In the genomic region with DNA sequence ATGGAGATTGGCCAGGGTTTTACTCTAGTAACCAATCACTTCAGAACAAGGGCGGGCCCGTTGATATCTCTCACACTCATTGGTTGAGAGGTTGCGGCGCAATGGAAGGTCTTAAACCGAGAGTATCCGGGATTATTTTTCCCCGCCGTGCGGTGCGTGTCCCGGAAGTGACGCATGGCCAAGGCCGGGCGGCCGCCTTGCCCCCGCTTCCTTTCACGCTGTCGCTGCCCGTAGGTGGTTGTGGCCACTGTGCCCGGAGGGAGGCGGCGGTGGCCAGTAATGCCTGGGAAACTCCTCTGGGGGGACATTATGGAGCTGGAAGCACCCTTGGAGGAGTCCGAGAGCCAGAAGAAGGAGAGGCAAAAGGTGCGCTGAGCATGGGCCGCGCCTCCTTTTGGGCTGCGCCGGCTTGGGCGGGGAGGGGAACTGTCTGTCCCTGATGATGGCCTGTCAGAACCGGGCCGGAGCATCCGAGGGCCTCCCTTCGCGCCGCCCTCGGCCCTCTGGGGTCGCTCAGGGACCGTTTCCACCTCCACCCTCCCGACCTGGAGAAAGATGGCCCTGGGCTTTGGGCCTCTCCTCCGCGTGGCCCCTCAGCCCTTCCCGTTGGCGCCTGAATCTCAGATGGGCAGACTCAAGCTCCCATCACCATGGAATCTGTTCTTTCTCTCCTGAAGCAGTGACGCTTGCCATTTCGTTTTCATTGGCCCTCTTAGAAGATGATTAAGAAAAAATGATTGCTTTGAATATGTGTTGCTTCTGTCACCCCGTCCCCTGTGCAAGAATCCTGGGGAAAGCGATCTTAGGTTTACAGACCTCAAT, we compare ENCODE assay signal across 8 cellular contexts. TPM values are rescaled to one million over a fixed set of nuclear protein-coding genes. Genes with fewer than 3 reads are reported as not detected.
A peak's percentile ranks its signal among the peaks of the same experiment; 100 is the strongest.
DNase-seq lines count a peak whose midpoint lies in the region; ATAC-seq, FAIRE-seq and TF ChIP-seq lines count a peak whose summit lies in the region.

A gene with protein sequence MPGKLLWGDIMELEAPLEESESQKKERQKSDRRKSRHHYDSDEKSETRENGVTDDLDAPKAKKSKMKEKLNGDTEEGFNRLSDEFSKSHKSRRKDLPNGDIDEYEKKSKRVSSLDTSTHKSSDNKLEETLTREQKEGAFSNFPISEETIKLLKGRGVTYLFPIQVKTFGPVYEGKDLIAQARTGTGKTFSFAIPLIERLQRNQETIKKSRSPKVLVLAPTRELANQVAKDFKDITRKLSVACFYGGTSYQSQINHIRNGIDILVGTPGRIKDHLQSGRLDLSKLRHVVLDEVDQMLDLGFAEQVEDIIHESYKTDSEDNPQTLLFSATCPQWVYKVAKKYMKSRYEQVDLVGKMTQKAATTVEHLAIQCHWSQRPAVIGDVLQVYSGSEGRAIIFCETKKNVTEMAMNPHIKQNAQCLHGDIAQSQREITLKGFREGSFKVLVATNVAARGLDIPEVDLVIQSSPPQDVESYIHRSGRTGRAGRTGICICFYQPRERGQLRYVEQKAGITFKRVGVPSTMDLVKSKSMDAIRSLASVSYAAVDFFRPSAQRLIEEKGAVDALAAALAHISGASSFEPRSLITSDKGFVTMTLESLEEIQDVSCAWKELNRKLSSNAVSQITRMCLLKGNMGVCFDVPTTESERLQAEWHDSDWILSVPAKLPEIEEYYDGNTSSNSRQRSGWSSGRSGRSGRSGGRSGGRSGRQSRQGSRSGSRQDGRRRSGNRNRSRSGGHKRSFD (plus strand): TSS at position 210 of the 822 bp plus-strand sequence. CDS start 70 bp downstream, at position 280.

- peak; percentile 91 for FAIRE-seq in HTR-8/SVneo (lab: Jason Lieb, UNC)
- FAIRE-seq in H1 (lab: Jason Lieb, UNC): peak; percentile 93

- CTCF ChIA-PET in H1 (lab: Charles Lee; ENCODE audit: partially characterized antibody): interaction anchor here (0.7 kb wide), 1 partner anchor 113 kb away, joined by 3 read pairs; no protein-coding TSS in a partner anchor

- H3K18ac ChIP-seq in H1 (ENCODE audit: extremely low read depth, low read length): peak within 1 kb of the TSS; percentile 85

- H3K9me3 ChIP-seq in H1 (ENCODE audit: insufficient read depth in 2 of 2, low read depth in 1 of 2, low read length in 1 of 2): no peaks in the 10 kb centered on the region

- H3K36me3 Mint-ChIP-seq in memory B cell: peaks cover 5% of the 10 kb centered on the region

- no peak for TF ChIP-seq RAD21 in H1 (IDR thresholded peaks at IDR 0.05 in 1 of 2, conservative IDR thresholded peaks at IDR 0.05 in 1 of 2; ENCODE audit: low read depth in 2 of 2, low read length in 2 of 2)

- no peaks in the 10 kb centered on the region for H3K27me3 ChIP-seq in H1 (replicated peaks in 1 of 4; ENCODE audit: control insufficient read depth in 3 of 4, extremely low read depth in 1 of 4, insufficient read depth in 3 of 4, low read length in 3 of 4)

- peaks cover 0 to 6% (median 4%) of the 10 kb centered on the region in 4 experiments; a peak in 5 of 7 replicates for H3K4me1 ChIP-seq in H1 (replicated peaks in 1 of 4; ENCODE audit: control insufficient read depth in 3 of 4, insufficient read depth in 4 of 4, low read length in 3 of 4)

- H3K4me3 ChIP-seq in H1 (ENCODE audit: extremely low read depth in 1 of 4, insufficient read depth in 2 of 4, low read depth in 3 of 4, low read length in 4 of 4): peak within 1 kb of the TSS; percentile 86 to 92 (median 89)

- no peak for TF ChIP-seq EP300 in H1 (IDR thresholded peaks at IDR 0.05; ENCODE audit: borderline replicate concordance in 1 of 2, low read depth in 2 of 2, low read length in 2 of 2)

- peak within 1 kb of the TSS; percentile 52 for H2BK12ac ChIP-seq in H1 (ENCODE audit: low read depth, low read length)

- no peak within 1 kb of the TSS for H2AK5ac ChIP-seq in H1 (ENCODE audit: low read depth, low read length)

- peak within 1 kb of the TSS; percentile 91 for H4K5ac ChIP-seq in H1 (ENCODE audit: insufficient read length, low read depth, low read length)

- no peak within 1 kb of the TSS; the same call in 1 of the 2 replicates for H2BK15ac ChIP-seq in H1 (ENCODE audit: low read length)

- H4K91ac ChIP-seq in H1 (replicated peaks; ENCODE audit: insufficient read length, low read length): peak within 1 kb of the TSS; percentile 36

- H3K36me3 ChIP-seq in H1 (ENCODE audit: control insufficient read depth in 2 of 4, insufficient read depth in 4 of 4, low read length in 3 of 4): peaks cover 0 to 1% (median 0%) of the 10 kb centered on the region in 4 experiments; a peak in 1 of 8 replicates

- peak within 1 kb of the TSS; percentile 99 for H4K8ac ChIP-seq in H1 (ENCODE audit: extremely low read depth, insufficient read depth, low read length)

- peak within 1 kb of the TSS; percentile 95 for H2BK5ac ChIP-seq in H1 (ENCODE audit: low read depth, low read length)

- H3K9me3 Mint-ChIP-seq in memory B cell: no peaks in the 10 kb centered on the region

- H3K4ac ChIP-seq in H1 (replicated peaks; ENCODE audit: insufficient read length, low read depth, low read length): peak within 1 kb of the TSS; percentile 79

- peak within 1 kb of the TSS; percentile 23 for H3K56ac ChIP-seq in H1 (replicated peaks; ENCODE audit: insufficient read length, low read depth, low read length)

- H2BK120ac ChIP-seq in H1 (replicated peaks; ENCODE audit: low read depth, low read length): no peak within 1 kb of the TSS

- peaks cover 20% of the 10 kb centered on the region for H3K4me1 Mint-ChIP-seq in memory B cell

- POLR2A ChIA-PET in H1 (lab: Charles Lee; ENCODE audit: partially characterized antibody): interaction anchor here (0.6 to 2.9 kb wide), 23 partner anchors 9 to 569 kb away, joined by 3 to 30 read pairs (median 5); partner anchors contain the start of genes DDX21, HNRNPH3, PBLD and STOX1

- peaks cover 6% of the 10 kb centered on the region for H3K23me2 ChIP-seq in H1 (ENCODE audit: low read depth, low read length)

- 1% methylated on average over 46 of the region's 47 CpGs; no CpG with 5 or more reads in 1 of the 2 experiments for WGBS in H1 (ENCODE audit: extremely low coverage in 1 of 2, insufficient coverage in 1 of 2, insufficient read length in 1 of 2, insufficient replicate concordance in 2 of 2, low coverage in 1 of 2, low lambda C conversion rate in 2 of 2, missing lambda C conversion rate in 1 of 2), 2 experiments

- H3K23ac ChIP-seq in H1 (ENCODE audit: insufficient read length): no peak within 1 kb of the TSS

- peak within 1 kb of the TSS in 3 of 4 experiments; percentile 90 to 92 (median 90); a peak in 6 of 7 replicates for H3K9ac ChIP-seq in H1 (replicated peaks in 1 of 4; ENCODE audit: extremely low read depth in 1 of 4, low read depth in 3 of 4, low read length in 3 of 4)

- peak; percentile 94 for DNase-seq in COR-L47 (lab: John Stamatoyannopoulos, UW)
- DNase-seq in HTR-8/SVneo (ENCODE audit: insufficient read length, low spot score): peak; percentile 96
- DNase-seq in NOMO-1 treated with dmso at 0.1 percent for 144 hours (lab: John Stamatoyannopoulos, UW; ENCODE audit: unreplicated experiment): peak; percentile 96
- peak; percentile 88 to 90 (median 89) for DNase-seq in activated CD8-positive, alpha-beta memory T cell treated with anti-CD3 and anti-CD28 coated beads for 48 hours (ENCODE audit: low read depth in 2 of 3, low spot score in 2 of 3)
- DNase-seq in H1 (ENCODE audit: low read depth in 1 of 2, low spot score in 2 of 2): peak; percentile 82 to 97
- DNase-seq in memory B cell (ENCODE audit: low spot score in 2 of 2): peak; percentile 93 to 94
- DNase-seq in stimulated activated CD8-positive, alpha-beta memory T cell treated with anti-CD3 and anti-CD28 coated beads, Interleukin-12 subunit alpha, Interleukin-12 subunit beta, amount 100 ng/mL, for 4 hours (ENCODE audit: low read depth): peak; percentile 91

- H3K27me3 Mint-ChIP-seq in memory B cell: no peaks in the 10 kb centered on the region

- H3K4me2 ChIP-seq in H1 (ENCODE audit: insufficient read depth in 1 of 2, low read depth in 2 of 2, low read length in 2 of 2): peak within 1 kb of the TSS; percentile 74 to 82

- H2AFZ ChIP-seq in H1 (ENCODE audit: low read length): peak within 1 kb of the TSS; percentile 38

- peak within 1 kb of the TSS; percentile 99 for H3K4me3 Mint-ChIP-seq in memory B cell

- H3K27ac ChIP-seq in H1 (ENCODE audit: low read depth, low read length): peak within 1 kb of the TSS; percentile 98

- no peaks in the 10 kb centered on the region for H4K20me1 ChIP-seq in H1 (replicated peaks in 1 of 2; ENCODE audit: control insufficient read depth in 1 of 2, insufficient read depth in 2 of 2, low read length in 2 of 2)

- H3K27ac Mint-ChIP-seq in memory B cell: peak within 1 kb of the TSS; percentile 100

- no peak within 1 kb of the TSS for H3K14ac ChIP-seq in H1 (ENCODE audit: insufficient read length)

- H3K79me2 ChIP-seq in H1 (ENCODE audit: control insufficient read depth in 1 of 2, insufficient read depth in 2 of 2, low read length in 2 of 2): peaks cover 0 to 37% of the 10 kb centered on the region in 2 experiments; a peak in 3 of 4 replicates

- no peak within 1 kb of the TSS for H2BK20ac ChIP-seq in H1 (ENCODE audit: low read length)

- peak in 1 of 2 experiments; percentile 93; a peak in 2 of 3 replicates for TF ChIP-seq POLR2A in H1 (IDR thresholded peaks at IDR 0.05; ENCODE audit: control extremely low read depth in 1 of 2, low read depth in 2 of 2, low read length in 2 of 2)

- ATAC-seq in GM21367 (IDR thresholded peaks at IDR 0.05; ENCODE audit: unreplicated experiment) (peak; percentile 96), memory B cell (ENCODE audit: low read depth) (peak; percentile 91)

- TF ChIP-seq CTCF in H1 (IDR thresholded peaks at IDR 0.05; ENCODE audit: control extremely low read depth in 1 of 3, insufficient read depth in 1 of 3, low read depth in 1 of 3, low read length in 3 of 3): peak in 1 of 3 experiments; percentile 13; a peak in 1 of 4 replicates

- peaks cover 4% of the 10 kb centered on the region; the same call in 1 of the 2 replicates for H3K79me1 ChIP-seq in H1 (ENCODE audit: low read depth, low read length)

TF ChIP-seq in H1, 55 proteins besides CTCF, POLR2A, EP300 and RAD21 (continues in another document):
- TF ChIP-seq EZH2 (IDR thresholded peaks at IDR 0.05; ENCODE audit: low read depth, low read length, severe bottlenecking): no peak

RNA-seq across cellular contexts. Expression of the gene that starts here (rescaled TPM):
- 36.5 and 39.0 TPM in 2 replicates for total RNA-seq in H1 (2021; fragmentation: NEBNext Ultra II Directional; extraction: Animal tissue kit (Norgen Biotek cat#: 25700))
- 12.6 and 20.0 TPM in 2 replicates for polyA plus RNA-seq in H1 (2011; rRNA removed)
- polyA plus RNA-seq in H1 (2011; cell fraction: cytosol; rRNA removed): 30.4 TPM
- 8.9 TPM for polyA plus RNA-seq in H1 (2011; cell fraction: nucleus; rRNA removed)
- polyA plus RNA-seq in H1 (2012, experiment 1 of 2): 26.7 to 38.8 TPM (median 31.9 TPM) in 4 replicates
- polyA plus RNA-seq in H1 (2012, experiment 2 of 2): 2.3 TPM
- 29.8 TPM for polyA plus RNA-seq in H1 (2013, experiment 1 of 2)
- 29.8 TPM for polyA plus RNA-seq in H1 (2013, experiment 2 of 2)
- polyA minus RNA-seq in H1 (2011; rRNA and poly(A)+ RNA removed): 33.4 and 35.8 TPM in 2 replicates
- 18.2 TPM for polyA minus RNA-seq in H1 (2011; cell fraction: cytosol; rRNA and poly(A)+ RNA removed)
- 30.4 TPM for polyA minus RNA-seq in H1 (2011; cell fraction: nucleus; rRNA and poly(A)+ RNA removed)

Comparison
In these comparisons a context has a peak if more than half of its experiments do, and no peak if none do; other contexts are left out.
1. Peak in every context shown above with its lines: DNase-seq, ATAC-seq, H3K4me3 ChIP-seq and H3K27ac ChIP-seq.